In genomic region chr14:95098984-95099599, GRCh38 we compare ENCODE assay signal across 7 cellular contexts. TPM values are rescaled to one million over a fixed set of nuclear protein-coding genes. Genes with fewer than 3 reads are reported as not detected.
DNase-seq lines count a peak whose midpoint lies in the region; ATAC-seq and TF ChIP-seq lines count a peak whose summit lies in the region.

No MANE protein-coding gene starts in this region.

- 27 to 40% (median 37%) methylated on average over 3 of the region's 3 CpGs for WGBS in stomach, 5 donors

- ATAC-seq in left colon = peak; percentile 91

- intact Hi-C loops in left colon (cut with DNase I, micrococcal nuclease) = loop anchor here in 1 of 2 donors (5.0 kb wide), 1 partner anchor 407 kb away; no protein-coding TSS in a partner anchor
- intact Hi-C loops in stomach (cut with DNase I; ENCODE audit: low total_unique reads) = loop anchor here (10.0 kb wide), 1 partner anchor 404 kb away; no protein-coding TSS in a partner anchor

- no peak for TF ChIP-seq EP300 in stomach (IDR thresholded peaks at IDR 0.05)

- peak in 5 of 7 experiments; percentile 32 to 62 (median 52) for TF ChIP-seq CTCF in stomach (IDR thresholded peaks at IDR 0.05)

- H3K4me3 ChIP-seq in SJSA1 = no peak overlapping the region
- H3K4me3 ChIP-seq in stomach = no peak overlapping the region

- H3K4me1 ChIP-seq in SJSA1 (replicated peaks) (no peaks in the 10 kb centered on the region), stomach (peaks cover 0 to 37% (median 16%) of the 10 kb centered on the region in 4 donors)

- DNase-seq in G401 (ENCODE audit: low spot score) (peak; percentile 60), Kasumi-1 (lab: John Stamatoyannopoulos, UW) (peak; percentile 70 to 85), SJSA1 (ENCODE audit: low read depth in 1 of 2, low spot score in 2 of 2) (peak; percentile 52 to 63), cerebellar cortex (ENCODE audit: low spot score) (peak; percentile 56), left colon (peak; percentile 61 to 67), stomach (peak; percentile 63), GM19240 (ENCODE audit: insufficient read length, low spot score) (no peak)

- H3K9me3 ChIP-seq in SJSA1 (replicated peaks) (no peaks in the 10 kb centered on the region), stomach (no peaks in the 10 kb centered on the region)

- no peak for TF ChIP-seq POLR2A in stomach (IDR thresholded peaks at IDR 0.05)

- no peak overlapping the region for H3K27ac ChIP-seq in SJSA1
- no peak overlapping the region for H3K27ac ChIP-seq in stomach

- peaks cover 50% of the 10 kb centered on the region for H3K36me3 ChIP-seq in SJSA1
- H3K36me3 ChIP-seq in stomach = peaks cover 29 to 67% (median 63%) of the 10 kb centered on the region in 4 donors

- in situ Hi-C loops in G401 (cut with HindIII; ENCODE audit: low sequenced_read_pairs) = no loop called here

- H3K27me3 ChIP-seq in SJSA1 (replicated peaks) = no peaks in the 10 kb centered on the region
- H3K27me3 ChIP-seq in stomach = no peaks in the 10 kb centered on the region

RNA-seq across cellular contexts. Expression of gene DICER1, which starts 58.2 kb away (rescaled TPM):
- total RNA-seq in G401 (2014; rRNA removed; shearing (Covaris generic)) = 48.0 and 64.6 TPM in 2 replicates
- total RNA-seq in SJSA1 (2014; rRNA removed; shearing (Covaris generic)) = 28.6 and 61.9 TPM in 2 replicates
- total RNA-seq in left colon (10 to 100 TPM; 49.0 to 77.3 TPM), stomach (100 to 1,000 TPM in 1 of 5 donors, 10 to 100 TPM in 4; 47.8 to 104 (median 68.1) TPM)
- polyA plus RNA-seq in stomach = 1 to 10 TPM; 6.1 to 6.8 (median 6.5) TPM
